Comparison of ENCODE assay signal across 21 cellular contexts in the genomic region with DNA sequence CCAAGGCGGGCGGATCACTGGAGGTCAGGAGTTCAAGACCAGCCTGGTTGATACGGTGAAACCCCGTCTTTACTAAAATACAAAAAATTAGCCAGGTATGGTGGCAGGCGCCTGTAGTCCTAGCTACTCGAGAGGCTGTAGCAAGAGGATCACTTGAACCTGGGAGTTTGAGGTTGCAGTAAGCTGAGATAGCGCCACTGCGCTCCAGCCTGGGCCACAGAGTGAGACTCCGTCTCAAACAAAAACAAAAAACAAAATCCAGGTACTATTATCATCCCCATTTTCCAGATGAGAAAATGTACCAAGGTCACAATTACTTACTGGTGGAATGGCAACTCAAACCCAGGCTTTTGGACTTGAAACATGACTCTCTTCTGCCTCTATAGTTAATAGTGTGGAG. TPM values are rescaled to one million over a fixed set of nuclear protein-coding genes. Genes with fewer than 3 reads are reported as not detected.
A peak's percentile ranks its signal among the peaks of the same experiment; 100 is the strongest.
DNase-seq lines count a peak whose midpoint lies in the region; ATAC-seq, FAIRE-seq and TF ChIP-seq lines count a peak whose summit lies in the region.
"Had no signal": no experiment of that assay in that cellular context is flagged by ENCODE, and none has a peak within 500 bp of the region (broad histone marks: within the 10 kb centered on the region; RNA-seq: fewer than 3 reads in every experiment).

No MANE protein-coding gene starts in this region.

- TF ChIP-seq EP300 in HepG2 (IDR thresholded peaks at IDR 0.05; ENCODE audit: low read depth in 2 of 2, low read length in 2 of 2) (no peak), HepG2 (CRISPR knock-in tag; IDR thresholded peaks at IDR 0.05; ENCODE audit: borderline replicate concordance) (no peak)

- POLR2A ChIA-PET in HepG2 (lab: Yijun Ruan, JAX), result no interaction called here

- H3K4me2 ChIP-seq in HepG2 (ENCODE audit: low read depth, low read length) (peak overlapping the region; percentile 81), astrocyte (ENCODE audit: low read length) (peak overlapping the region; percentile 24)

- H3K27me3 ChIP-seq in HepG2 (ENCODE audit: control insufficient read depth in 1 of 2, insufficient read depth in 2 of 2, low read length in 2 of 2) (no peaks in the 10 kb centered on the region; a peak in 1 of 5 replicates), right lobe of liver (no peaks in the 10 kb centered on the region), astrocyte (ENCODE audit: insufficient read depth, low read length) (no peaks in the 10 kb centered on the region), tibial artery (no peaks in the 10 kb centered on the region)
- H3K27me3 ChIP-seq in effector memory CD4-positive, alpha-beta T cell (replicated peaks; ENCODE audit: control insufficient read depth, insufficient read depth, low read length, poor library complexity, severe bottlenecking), result no peaks in the 10 kb centered on the region
- H3K27me3 ChIP-seq: colonic mucosa had no signal

- H3K4me1 ChIP-seq in HepG2 (ENCODE audit: insufficient read depth, low read length) (peaks cover 62% of the 10 kb centered on the region), right lobe of liver (peaks cover 0 to 18% (median 2%) of the 10 kb centered on the region in 4 donors), astrocyte (ENCODE audit: insufficient read depth, low read length) (peaks cover 6% of the 10 kb centered on the region), tibial artery (peaks cover 0 to 57% (median 21%) of the 10 kb centered on the region in 4 donors)
- peaks cover 26% of the 10 kb centered on the region for H3K4me1 ChIP-seq in effector memory CD4-positive, alpha-beta T cell (ENCODE audit: control insufficient read depth, insufficient read depth, low read length, poor library complexity, severe bottlenecking)

- no peak overlapping the region for H3K27ac Mint-ChIP-seq in astrocyte (ENCODE audit: unreplicated experiment)
- peak overlapping the region in 1 of 2 donors; percentile 42 for H3K27ac Mint-ChIP-seq in stimulated activated naive CD8-positive, alpha-beta T cell treated with anti-CD3 and anti-CD28 coated beads, Interleukin-15, amount 100 ng/mL, for 72 hours

- no peak for TF ChIP-seq RAD21 in HepG2 (CRISPR knock-in tag; IDR thresholded peaks at IDR 0.05)

- H4K20me1 ChIP-seq in HepG2 (ENCODE audit: insufficient read depth, low read length), result peaks cover 79% of the 10 kb centered on the region
- H4K20me1 ChIP-seq in astrocyte (ENCODE audit: insufficient read depth, low read length), result peaks cover 87% of the 10 kb centered on the region

- FAIRE-seq in HepG2 (lab: Jason Lieb, UNC) (no peak), astrocyte (lab: Jason Lieb, UNC) (no peak)
- FAIRE-seq: GM12892 had no signal

- intact Hi-C loops in HepG2 (cut with micrococcal nuclease; ENCODE audit: unreplicated experiment), result no loop called here
- intact Hi-C loops in right lobe of liver (cut with DNase I), result no loop called here
- intact Hi-C loops in tibial artery (cut with DNase I; ENCODE audit: low total_unique reads), result no loop called here

- no peak overlapping the region for H2AFZ ChIP-seq in HepG2 (ENCODE audit: low read length)
- no peak overlapping the region for H2AFZ ChIP-seq in astrocyte (ENCODE audit: low read depth, low read length)

- H3K27ac ChIP-seq in HepG2 (ENCODE audit: extremely low read length, insufficient read depth, low read length), result no peak overlapping the region
- no peak overlapping the region for H3K27ac ChIP-seq in right lobe of liver
- H3K27ac ChIP-seq in astrocyte (ENCODE audit: low read depth, low read length), result no peak overlapping the region
- H3K27ac ChIP-seq in effector memory CD4-positive, alpha-beta T cell (ENCODE audit: insufficient read depth, low read length, poor library complexity, severe bottlenecking), result no peak overlapping the region
- no peak overlapping the region for H3K27ac ChIP-seq in tibial artery
- H3K27ac ChIP-seq: colonic mucosa had no signal

- H3K9me3 ChIP-seq in HepG2 (ENCODE audit: low read length) (no peaks in the 10 kb centered on the region), right lobe of liver (no peaks in the 10 kb centered on the region), astrocyte (ENCODE audit: insufficient read depth, low read depth, low read length) (no peaks in the 10 kb centered on the region), tibial artery (no peaks in the 10 kb centered on the region)
- H3K9me3 ChIP-seq in effector memory CD4-positive, alpha-beta T cell (ENCODE audit: control insufficient read depth, low read length), result no peaks in the 10 kb centered on the region
- H3K9me3 ChIP-seq: colonic mucosa had no signal

- H3K27me3 Mint-ChIP-seq in astrocyte (ENCODE audit: low read depth, unreplicated experiment), result no peaks in the 10 kb centered on the region
- no peaks in the 10 kb centered on the region for H3K27me3 Mint-ChIP-seq in stimulated activated naive CD8-positive, alpha-beta T cell treated with anti-CD3 and anti-CD28 coated beads, Interleukin-15, amount 100 ng/mL, for 72 hours
- H3K27me3 Mint-ChIP-seq: memory B cell had no signal

- CTCF ChIA-PET in HepG2 (lab: Yijun Ruan, JAX; ENCODE audit: low intra/inter-chr PET ratio, low total read pairs), result no interaction called here

- ATAC-seq in HepG2 (no peak), right lobe of liver (no peak)
- no peak for ATAC-seq in stimulated activated naive CD8-positive, alpha-beta T cell treated with anti-CD3 and anti-CD28 coated beads, Interleukin-15, amount 100 ng/mL, for 72 hours

- TF ChIP-seq CTCF in HepG2 (CRISPR knock-in tag; IDR thresholded peaks at IDR 0.05) (no peak), right lobe of liver (IDR thresholded peaks at IDR 0.05) (no peak), NB4 (IDR thresholded peaks at IDR 0.05; ENCODE audit: low read depth, low read length) (no peak), astrocyte (IDR thresholded peaks at IDR 0.05; ENCODE audit: insufficient read depth, low read depth, low read length) (no peak), tibial artery (IDR thresholded peaks at IDR 0.05) (no peak)

- H3K4me3 ChIP-seq in HepG2 (replicated peaks in 1 of 3; ENCODE audit: insufficient read depth in 1 of 3, low read depth in 2 of 3, low read length in 3 of 3) (peak overlapping the region; percentile 26 to 51 (median 47)), right lobe of liver (no peak overlapping the region), NB4 (ENCODE audit: low read depth, low read length) (peak overlapping the region; percentile 16), astrocyte (ENCODE audit: insufficient read depth, low read depth, low read length) (no peak overlapping the region), tibial artery (no peak overlapping the region)
- H3K4me3 ChIP-seq in effector memory CD4-positive, alpha-beta T cell (ENCODE audit: insufficient read depth, low read depth, low read length, poor library complexity, severe bottlenecking), result no peak overlapping the region
- H3K4me3 ChIP-seq: colonic mucosa had no signal

- H3K9ac ChIP-seq in HepG2 (ENCODE audit: insufficient read depth, low read depth, low read length) (peak overlapping the region; percentile 32; the same call in 1 of the 2 replicates), astrocyte (ENCODE audit: low read length) (no peak overlapping the region)

- H3K79me2 ChIP-seq in HepG2 (ENCODE audit: insufficient read depth, low read length) (peaks cover 96% of the 10 kb centered on the region), astrocyte (ENCODE audit: insufficient read depth, low read length) (peaks cover 98% of the 10 kb centered on the region)

- 97% methylated on average over 9 of the region's 9 CpGs for WGBS in HepG2 (ENCODE audit: low lambda C conversion rate)
- 100% methylated on average over 5 of the region's 9 CpGs for WGBS in right lobe of liver (ENCODE audit: insufficient coverage, low coverage, low lambda C conversion rate, missing lambda C conversion rate)

- no TSS peak for BruUV-seq in HepG2 (replicated peaks; lab: Mats Ljungman, UMichigan)

- no peak for TF ChIP-seq POLR2A in HepG2 (IDR thresholded peaks at IDR 0.05; ENCODE audit: insufficient read depth in 1 of 2, low read depth in 2 of 2, low read length in 2 of 2)
- no peak for TF ChIP-seq POLR2A in right lobe of liver (IDR thresholded peaks at IDR 0.05)
- no peak for TF ChIP-seq POLR2A in NB4 (IDR thresholded peaks at IDR 0.05; ENCODE audit: extremely low read depth, insufficient read length)

- H3K36me3 ChIP-seq in HepG2 (replicated peaks in 1 of 2; ENCODE audit: control insufficient read depth in 1 of 2, insufficient read depth in 2 of 2, low read length in 2 of 2), result peaks cover 6 to 53% of the 10 kb centered on the region in 2 experiments
- peaks cover 2 to 22% (median 6%) of the 10 kb centered on the region in 4 donors for H3K36me3 ChIP-seq in right lobe of liver
- peaks cover 17% of the 10 kb centered on the region for H3K36me3 ChIP-seq in astrocyte (ENCODE audit: insufficient read depth, low read length)
- H3K36me3 ChIP-seq in effector memory CD4-positive, alpha-beta T cell (ENCODE audit: control insufficient read depth, insufficient read depth, low read length), result peaks cover 29% of the 10 kb centered on the region
- peaks cover 23 to 42% (median 24%) of the 10 kb centered on the region in 3 donors for H3K36me3 ChIP-seq in tibial artery

- peaks cover 9% of the 10 kb centered on the region for H3K36me3 Mint-ChIP-seq in astrocyte (ENCODE audit: low read depth, unreplicated experiment)

- peaks cover 20% of the 10 kb centered on the region for H3K4me1 Mint-ChIP-seq in astrocyte (ENCODE audit: low read depth, unreplicated experiment)
- H3K4me1 Mint-ChIP-seq in stimulated activated naive CD8-positive, alpha-beta T cell treated with anti-CD3 and anti-CD28 coated beads, Interleukin-15, amount 100 ng/mL, for 72 hours, result peaks cover 58% of the 10 kb centered on the region

- in situ Hi-C loops in HepG2 (cut with HindIII; ENCODE audit: extremely low pct_ligation_motif_present, low pct_unique_long_range_greater_than_20kb), result no loop called here

- H3K9me3 Mint-ChIP-seq in astrocyte (ENCODE audit: unreplicated experiment), result no peaks in the 10 kb centered on the region
- no peaks in the 10 kb centered on the region for H3K9me3 Mint-ChIP-seq in stimulated activated naive CD8-positive, alpha-beta T cell treated with anti-CD3 and anti-CD28 coated beads, Interleukin-15, amount 100 ng/mL, for 72 hours
- H3K9me3 Mint-ChIP-seq: memory B cell had no signal

- H3K4me3 Mint-ChIP-seq in astrocyte (ENCODE audit: unreplicated experiment), result no peak overlapping the region
- peak overlapping the region; percentile 35 to 69 for H3K4me3 Mint-ChIP-seq in stimulated activated naive CD8-positive, alpha-beta T cell treated with anti-CD3 and anti-CD28 coated beads, Interleukin-15, amount 100 ng/mL, for 72 hours
- H3K4me3 Mint-ChIP-seq: memory B cell had no signal

- DNase-seq in HepG2 (ENCODE audit: low spot score) (no peak), right lobe of liver (no peak), NB4 (ENCODE audit: low read depth) (no peak), astrocyte (ENCODE audit: low read depth) (no peak), AG08396 (ENCODE audit: low spot score) (no peak), tibial artery (no peak)
- DNase-seq in stimulated activated naive CD8-positive, alpha-beta T cell treated with anti-CD3 and anti-CD28 coated beads, Interleukin-15, amount 100 ng/mL, for 72 hours, result no peak
- DNase-seq in effector memory CD4-positive, alpha-beta T cell, result no peak
- DNase-seq: activated CD4-positive, CD25-positive, alpha-beta regulatory T cell treated with anti-CD3 and anti-CD28 coated beads, Interleukin-2, amount 50 U/mL, for 72 hours; colonic mucosa; GF-D8; hypothalamus; Karpas-422; NCI-H1092 treated with DMSO at 0.1 percent for 48 hours; NCI-H2107; NCI-H524; Right ventricle myocardium superior; stimulated activated CD4-positive, alpha-beta T cell treated with anti-CD3 and anti-CD28 coated beads, Interleukin-4, amount 100 ng/mL, for 4 hours; T1000 had no signal

RNA-seq across cellular contexts. Expression of a gene that starts 4.5 kb away (rescaled TPM):
- 138 and 153 TPM in 2 replicates for total RNA-seq in HepG2 (2016; rRNA removed; fragmentation: Illumina TruSeq; extraction: Trizol)
- total RNA-seq in HepG2 (2016; cell fraction: cytosol; rRNA removed; fragmentation: Illumina TruSeq; extraction: Trizol; ENCODE audit: low read depth), result 69.4 and 87.9 TPM in 2 replicates
- total RNA-seq in HepG2 (2016; cell fraction: insoluble cytoplasmic fraction; rRNA removed; fragmentation: Illumina TruSeq; extraction: Trizol), result 150 and 155 TPM in 2 replicates
- 161 and 181 TPM in 2 replicates for total RNA-seq in HepG2 (2016; cell fraction: membrane; rRNA removed; fragmentation: Illumina TruSeq; extraction: Trizol)
- 122 and 141 TPM in 2 replicates for total RNA-seq in HepG2 (2016; cell fraction: nucleus; rRNA removed; fragmentation: Illumina TruSeq; extraction: Trizol)
- polyA plus RNA-seq in HepG2 (2011; rRNA removed), result 298 and 376 TPM in 2 replicates
- 138 and 172 TPM in 2 replicates for polyA plus RNA-seq in HepG2 (2011; cell fraction: cytosol; rRNA removed)
- 48.3 and 58.7 TPM in 2 replicates for polyA plus RNA-seq in HepG2 (2011; cell fraction: nucleus; rRNA removed)
- 275 and 344 TPM in 2 replicates for polyA plus RNA-seq in HepG2 (2012)
- 107 and 127 TPM in 2 replicates for polyA plus RNA-seq in HepG2 (2016; cell fraction: cytosol; fragmentation: Illumina TruSeq; extraction: Trizol; ENCODE audit: low read depth)
- polyA plus RNA-seq in HepG2 (2016; cell fraction: insoluble cytoplasmic fraction; fragmentation: Illumina TruSeq; extraction: Trizol; ENCODE audit: low read depth), result 138 and 146 TPM in 2 replicates
- 182 and 204 TPM in 2 replicates for polyA plus RNA-seq in HepG2 (2016; cell fraction: membrane; fragmentation: Illumina TruSeq; extraction: Trizol; ENCODE audit: low read depth)
- 192 and 196 TPM in 2 replicates for polyA plus RNA-seq in HepG2 (2016; cell fraction: nucleus; fragmentation: Illumina TruSeq; extraction: Trizol; ENCODE audit: insufficient read depth, low read depth)
- polyA minus RNA-seq in HepG2 (2011; rRNA and poly(A)+ RNA removed; ENCODE audit: low replicate concordance), result 29.6 and 82.1 TPM in 2 replicates
- 136 and 144 TPM in 2 replicates for polyA minus RNA-seq in HepG2 (2011; cell fraction: cytosol; rRNA and poly(A)+ RNA removed)
- 77.8 and 97.8 TPM in 2 replicates for polyA minus RNA-seq in HepG2 (2011; cell fraction: nucleus; rRNA and poly(A)+ RNA removed)
- 10 to 100 TPM; 33.0 to 59.2 (median 42.7) TPM for total RNA-seq in right lobe of liver
- total RNA-seq in astrocyte, result 136 and 143 TPM in 2 replicates

RNA-seq across cellular contexts. Expression of a gene that starts 36.9 kb away (rescaled TPM):
- total RNA-seq in HepG2 (2016; rRNA removed; fragmentation: Illumina TruSeq; extraction: Trizol) (73.0 and 105 TPM in 2 replicates), right lobe of liver (10 to 100 TPM; 16.6 to 37.7 (median 24.7) TPM), astrocyte (102 and 129 TPM in 2 replicates)
- total RNA-seq in HepG2 (2016; cell fraction: cytosol; rRNA removed; fragmentation: Illumina TruSeq; extraction: Trizol; ENCODE audit: low read depth), result 20.7 and 28.7 TPM in 2 replicates
- total RNA-seq in HepG2 (2016; cell fraction: insoluble cytoplasmic fraction; rRNA removed; fragmentation: Illumina TruSeq; extraction: Trizol), result 75.9 and 117 TPM in 2 replicates
- total RNA-seq in HepG2 (2016; cell fraction: membrane; rRNA removed; fragmentation: Illumina TruSeq; extraction: Trizol), result 40.3 and 46.0 TPM in 2 replicates
- 53.9 and 58.5 TPM in 2 replicates for total RNA-seq in HepG2 (2016; cell fraction: nucleus; rRNA removed; fragmentation: Illumina TruSeq; extraction: Trizol)
- 29.5 and 34.7 TPM in 2 replicates for polyA plus RNA-seq in HepG2 (2011; rRNA removed)
- 33.1 and 35.4 TPM in 2 replicates for polyA plus RNA-seq in HepG2 (2011; cell fraction: cytosol; rRNA removed)
- polyA plus RNA-seq in HepG2 (2011; cell fraction: nucleus; rRNA removed), result 17.2 and 19.6 TPM in 2 replicates
- 66.2 and 93.3 TPM in 2 replicates for polyA plus RNA-seq in HepG2 (2012)
- 25.6 and 27.5 TPM in 2 replicates for polyA plus RNA-seq in HepG2 (2016; cell fraction: cytosol; fragmentation: Illumina TruSeq; extraction: Trizol; ENCODE audit: low read depth)
- polyA plus RNA-seq in HepG2 (2016; cell fraction: insoluble cytoplasmic fraction; fragmentation: Illumina TruSeq; extraction: Trizol; ENCODE audit: low read depth), result 124 and 129 TPM in 2 replicates
- 42.1 and 46.7 TPM in 2 replicates for polyA plus RNA-seq in HepG2 (2016; cell fraction: membrane; fragmentation: Illumina TruSeq; extraction: Trizol; ENCODE audit: low read depth)
- 66.9 and 70.6 TPM in 2 replicates for polyA plus RNA-seq in HepG2 (2016; cell fraction: nucleus; fragmentation: Illumina TruSeq; extraction: Trizol; ENCODE audit: insufficient read depth, low read depth)
- polyA minus RNA-seq in HepG2 (2011; rRNA and poly(A)+ RNA removed; ENCODE audit: low replicate concordance), result 14.6 and 22.5 TPM in 2 replicates
- polyA minus RNA-seq in HepG2 (2011; cell fraction: cytosol; rRNA and poly(A)+ RNA removed), result 9.6 and 17.9 TPM in 2 replicates
- polyA minus RNA-seq in HepG2 (2011; cell fraction: nucleus; rRNA and poly(A)+ RNA removed), result 50.9 and 51.7 TPM in 2 replicates

Comparison
In these comparisons a context has a peak if more than half of its experiments do, and no peak if none do; other contexts are left out.
1. H3K4me3 ChIP-seq: peak in HepG2 (3 of 3) and NB4 (single experiment); none in right lobe of liver (0 of 3), astrocyte (single experiment), effector memory CD4-positive, alpha-beta T cell (single experiment) and tibial artery (0 of 2).